In genomic region chr12:25332143-25332542, GRCh38 we compare ENCODE assay signal across 1 cellular context.
TF ChIP-seq lines count a peak whose summit lies in the region.

No MANE protein-coding gene starts in this region.

TF ChIP-seq in SK-N-SH treated with all-trans-retinoic acid at 6 μM for 48 hours, 23 proteins besides CTCF, POLR2A, EP300 and RAD21 (continued from another document):
- TF ChIP-seq PATZ1 (CRISPR knock-in tag; IDR thresholded peaks at IDR 0.05; ENCODE audit: borderline replicate concordance) (no peak), CREB5 (CRISPR knock-in tag; IDR thresholded peaks at IDR 0.05; ENCODE audit: low read depth) (no peak), GLIS3 (CRISPR knock-in tag; IDR thresholded peaks at IDR 0.05) (no peak), BACH2 (CRISPR knock-in tag; IDR thresholded peaks at IDR 0.05; ENCODE audit: borderline replicate concordance) (no peak)
